In the genomic region with DNA sequence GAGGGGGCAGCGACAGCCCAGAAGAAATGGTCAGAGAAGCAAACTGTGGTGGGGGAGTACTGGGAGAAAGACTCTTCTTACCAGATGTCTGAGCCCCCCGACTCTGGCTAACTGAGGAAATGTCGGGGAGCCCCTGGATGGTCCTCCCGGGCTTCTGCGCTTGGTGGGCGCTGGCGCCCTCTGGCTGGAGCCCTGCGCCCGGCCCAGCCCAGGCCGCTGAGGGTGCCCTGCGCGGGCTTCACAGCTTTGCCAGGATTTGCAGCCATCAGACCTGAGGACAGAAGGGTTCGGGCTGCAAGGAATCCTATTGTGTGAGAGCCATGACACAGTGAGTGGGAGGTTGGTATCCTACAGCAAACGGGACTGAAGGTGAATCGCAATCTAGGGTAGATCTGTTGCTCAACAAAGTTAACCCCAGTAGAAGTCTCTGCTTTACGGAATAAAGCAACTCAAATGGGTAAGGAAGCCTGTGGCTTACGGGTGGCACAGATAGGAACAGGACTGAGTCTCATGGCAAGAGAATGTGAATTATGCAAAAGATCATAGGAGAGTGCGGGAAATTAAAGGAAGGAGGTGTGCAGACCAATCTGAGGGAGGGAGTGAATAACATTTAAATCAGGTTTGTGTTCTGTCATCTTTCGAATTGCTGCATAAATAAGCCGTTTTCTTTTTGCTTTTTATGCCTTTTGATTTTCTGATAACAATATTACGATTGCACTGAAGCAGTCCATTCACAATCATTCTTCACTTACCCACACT, we compare ENCODE assay signal across 8 cellular contexts. TPM values are rescaled to one million over a fixed set of nuclear protein-coding genes. Genes with fewer than 3 reads are reported as not detected.
A peak's percentile ranks its signal among the peaks of the same experiment; 100 is the strongest.
DNase-seq lines count a peak whose midpoint lies in the region; ATAC-seq, FAIRE-seq and TF ChIP-seq lines count a peak whose summit lies in the region.

No MANE protein-coding gene starts in this region.

- H3K9me3 Mint-ChIP-seq in activated CD4-positive, alpha-beta T cell treated with anti-CD3 and anti-CD28 coated beads, Interleukin-2, amount 10 ng/mL, durations not matched to agents 7 days and 5 days = no peaks in the 10 kb centered on the region

- CTCF ChIA-PET in activated CD4-positive, alpha-beta T cell treated with anti-CD3 and anti-CD28 coated beads, Interleukin-2, amount 10 ng/mL, durations not matched to agents 7 days and 5 days (lab: Charles Lee) = no interaction called here
- CTCF ChIA-PET in PC-3 (lab: Charles Lee) = no interaction called here

- H3K4me3 Mint-ChIP-seq in activated CD4-positive, alpha-beta T cell treated with anti-CD3 and anti-CD28 coated beads, Interleukin-2, amount 10 ng/mL, durations not matched to agents 7 days and 5 days = peak overlapping the region; percentile 9

- H3K79me2 ChIP-seq in PC-3 (ENCODE audit: low read length) (no peaks in the 10 kb centered on the region), smooth muscle cell (ENCODE audit: low read depth) (no peaks in the 10 kb centered on the region)

- H3K4me1 ChIP-seq in PC-3 (ENCODE audit: insufficient read depth, low read length) (peaks cover 12% of the 10 kb centered on the region; the same call in 1 of the 2 replicates), kidney (ENCODE audit: control insufficient read depth in 1 of 2, insufficient read depth in 1 of 2, low read depth in 1 of 2, low read length in 2 of 2) (peaks cover 0 to 7% of the 10 kb centered on the region in 2 donors), smooth muscle cell (ENCODE audit: low read depth) (no peaks in the 10 kb centered on the region)

- no peaks in the 10 kb centered on the region for H3K9me2 ChIP-seq in PC-3 (replicated peaks; ENCODE audit: low read length)

- H3K27me3 ChIP-seq in PC-3 (ENCODE audit: low read length) = peaks cover 86% of the 10 kb centered on the region
- H3K27me3 ChIP-seq in smooth muscle cell (ENCODE audit: low read depth) = peaks cover 73% of the 10 kb centered on the region

- peaks cover 66% of the 10 kb centered on the region for H3K27me3 Mint-ChIP-seq in activated CD4-positive, alpha-beta T cell treated with anti-CD3 and anti-CD28 coated beads, Interleukin-2, amount 10 ng/mL, durations not matched to agents 7 days and 5 days

- ATAC-seq in HG02870 (IDR thresholded peaks at IDR 0.05; ENCODE audit: unreplicated experiment) (peak; percentile 55), PC-3 (peak; percentile 71), HG03196 (IDR thresholded peaks at IDR 0.05; ENCODE audit: unreplicated experiment) (no peak)

- 17% methylated on average over 21 of the region's 21 CpGs for WGBS in smooth muscle cell (ENCODE audit: low lambda C conversion rate)

- no peak overlapping the region for H3K27ac Mint-ChIP-seq in activated CD4-positive, alpha-beta T cell treated with anti-CD3 and anti-CD28 coated beads, Interleukin-2, amount 10 ng/mL, durations not matched to agents 7 days and 5 days

- POLR2A ChIA-PET in activated CD4-positive, alpha-beta T cell treated with anti-CD3 and anti-CD28 coated beads, Interleukin-2, amount 10 ng/mL, durations not matched to agents 7 days and 5 days (lab: Charles Lee) = no interaction called here
- POLR2A ChIA-PET in PC-3 (lab: Charles Lee; ENCODE audit: unreplicated experiment) = no interaction called here

- H3K9ac ChIP-seq in PC-3 (ENCODE audit: low read length) (no peak overlapping the region), kidney (ENCODE audit: low read length in 2 of 2) (peak overlapping the region; percentile 0 to 68), smooth muscle cell (ENCODE audit: low read depth) (no peak overlapping the region)

- H3K27ac ChIP-seq in PC-3 (ENCODE audit: low read length) (no peak overlapping the region), cingulate gyrus (ENCODE audit: low read depth, low read length) (peak overlapping the region; percentile 75), kidney (ENCODE audit: low read depth in 2 of 2, low read length in 2 of 2) (peak overlapping the region; percentile 26 to 85), smooth muscle cell (ENCODE audit: low read depth) (no peak overlapping the region)

- DNase-seq in activated CD4-positive, alpha-beta T cell treated with anti-CD3 and anti-CD28 coated beads, Interleukin-2, amount 10 ng/mL, durations not matched to agents 7 days and 5 days = no peak
- DNase-seq in activated CD4-positive, alpha-beta T cell treated with anti-CD3 and anti-CD28 coated beads for 4 hours = no peak
- peak; percentile 13 for DNase-seq in PC-3
- peak; percentile 76 for DNase-seq in kidney
- peak; percentile 32 for DNase-seq in smooth muscle cell (lab: John Stamatoyannopoulos, UW; ENCODE audit: unreplicated experiment)

- TF ChIP-seq CTCF in PC-3 (conservative IDR thresholded peaks at IDR 0.05; ENCODE audit: low read depth, low read length) (peak; percentile 51; the same call in 1 of the 2 replicates), kidney (IDR thresholded peaks at IDR 0.05; ENCODE audit: borderline replicate concordance, extremely low read depth, insufficient read depth) (peak; percentile 64), smooth muscle cell (IDR thresholded peaks at IDR 0.05; ENCODE audit: borderline replicate concordance, insufficient read depth, poor library complexity, severe bottlenecking) (peak; percentile 34)

- H3K4me2 ChIP-seq in PC-3 (ENCODE audit: low read length) = peak overlapping the region; percentile 85
- peak overlapping the region; percentile 97 for H3K4me2 ChIP-seq in smooth muscle cell

- H2AFZ ChIP-seq in PC-3 (ENCODE audit: low read length) (peak overlapping the region; percentile 72), smooth muscle cell (ENCODE audit: low read depth) (peak overlapping the region; percentile 97)

- FAIRE-seq in kidney (lab: Jason Lieb, UNC) = no peak

- peak overlapping the region; percentile 66 for H3K4me3 ChIP-seq in PC-3 (ENCODE audit: low read length)
- peak overlapping the region; percentile 64 to 72 for H3K4me3 ChIP-seq in kidney (ENCODE audit: low read length in 2 of 2)
- peak overlapping the region; percentile 81 for H3K4me3 ChIP-seq in smooth muscle cell

- no TSS peak for BruUV-seq in PC-3 (replicated peaks; lab: Mats Ljungman, UMichigan)

- no peaks in the 10 kb centered on the region for H3K36me3 ChIP-seq in PC-3 (ENCODE audit: low read depth, low read length)
- no peaks in the 10 kb centered on the region for H3K36me3 ChIP-seq in kidney (ENCODE audit: control insufficient read depth in 1 of 2, insufficient read depth in 2 of 2, low read length in 2 of 2)
- H3K36me3 ChIP-seq in smooth muscle cell (ENCODE audit: low read depth) = no peaks in the 10 kb centered on the region

- peaks cover 6% of the 10 kb centered on the region for H3K4me1 Mint-ChIP-seq in activated CD4-positive, alpha-beta T cell treated with anti-CD3 and anti-CD28 coated beads, Interleukin-2, amount 10 ng/mL, durations not matched to agents 7 days and 5 days

- no peaks in the 10 kb centered on the region for H3K36me3 Mint-ChIP-seq in activated CD4-positive, alpha-beta T cell treated with anti-CD3 and anti-CD28 coated beads, Interleukin-2, amount 10 ng/mL, durations not matched to agents 7 days and 5 days (ENCODE audit: low read depth)

- H3F3A ChIP-seq in PC-3 (ENCODE audit: low read length, unreplicated experiment) (no peaks in the 10 kb centered on the region), smooth muscle cell (ENCODE audit: low read depth) (no peaks in the 10 kb centered on the region)

- no peaks in the 10 kb centered on the region for H4K20me1 ChIP-seq in PC-3 (ENCODE audit: low read length)
- H4K20me1 ChIP-seq in smooth muscle cell (ENCODE audit: low read depth) = no peaks in the 10 kb centered on the region

- intact Hi-C loops in PC-3 (cut with micrococcal nuclease) (loop anchor here (5.0 kb wide), 1 partner anchor 135 kb away; no protein-coding TSS in a partner anchor), kidney (cut with DNase I) (no loop called here)

- H3K9me3 ChIP-seq in PC-3 (ENCODE audit: low read length) = no peaks in the 10 kb centered on the region
- no peaks in the 10 kb centered on the region for H3K9me3 ChIP-seq in kidney (ENCODE audit: control insufficient read depth in 1 of 2, low read length in 2 of 2)
- no peaks in the 10 kb centered on the region for H3K9me3 ChIP-seq in smooth muscle cell (replicated peaks; ENCODE audit: low read depth)

RNA-seq across cellular contexts. Expression of gene RCAN2, which starts 0.7 kb away (rescaled TPM):
- total RNA-seq in activated CD4-positive, alpha-beta T cell treated with anti-CD3 and anti-CD28 coated beads, Interleukin-2, amount 10 ng/mL, durations not matched to agents 7 days and 5 days = under 1 TPM; 0.57 to 0.65 TPM
- total RNA-seq in PC-3 (2014; rRNA removed) (not detected in 2 replicates), kidney (25.7 TPM), smooth muscle cell (1.1 and 2.7 TPM in 2 replicates)
- polyA plus RNA-seq in kidney (ENCODE audit: insufficient read depth, low read depth, low replicate concordance) (37.4 TPM), smooth muscle cell (2.5 and 3.1 TPM in 2 replicates)

Comparison
In these comparisons a context has a peak if more than half of its experiments do, and no peak if none do; other contexts are left out.
1. DNase-seq: peak in PC-3 (single experiment), kidney (single experiment) and smooth muscle cell (single experiment); none in activated CD4-positive, alpha-beta T cell treated with anti-CD3 and anti-CD28 coated beads, Interleukin-2, amount 10 ng/mL, durations not matched to agents 7 days and 5 days (single experiment) and activated CD4-positive, alpha-beta T cell treated with anti-CD3 and anti-CD28 coated beads for 4 hours (0 of 2).
2. H3K27ac ChIP-seq: peak in cingulate gyrus (single experiment) and kidney (2 of 2); none in PC-3 (single experiment) and smooth muscle cell (single experiment).
3. H3K9ac ChIP-seq: peak in kidney (2 of 2); none in PC-3 (single experiment) and smooth muscle cell (single experiment).
4. Peak in every context shown above with its lines, with median percentiles within 50 percentile points of each other: H3K4me3 ChIP-seq and CTCF ChIP-seq.